ENCODE assay signal across 8 cellular contexts in genomic region chr15:31338879-31339557, GRCh38. TPM values are rescaled to one million over a fixed set of nuclear protein-coding genes. Genes with fewer than 3 reads are reported as not detected.
DNase-seq lines count a peak whose midpoint lies in the region; ATAC-seq, FAIRE-seq and TF ChIP-seq lines count a peak whose summit lies in the region.

No MANE protein-coding gene starts in this region.

- no peak for TF ChIP-seq RAD21 in A549 (conservative IDR thresholded peaks at IDR 0.05 in 1 of 2, IDR thresholded peaks at IDR 0.05 in 1 of 2)

- H3K36me3 ChIP-seq in Peyer's patch: no peaks in the 10 kb centered on the region
- peaks cover 0 to 3% of the 10 kb centered on the region in 2 donors for H3K36me3 ChIP-seq in lung (ENCODE audit: control insufficient read depth in 2 of 2, insufficient read depth in 2 of 2, low read length in 2 of 2)
- peaks cover 47% of the 10 kb centered on the region for H3K36me3 ChIP-seq in thymus (ENCODE audit: control insufficient read depth, insufficient read depth)

- TF ChIP-seq CTCF in A549 (IDR thresholded peaks at IDR 0.05) (no peak), GM13977 (IDR thresholded peaks at IDR 0.05; ENCODE audit: extremely low read depth, insufficient read depth, missing control alignments) (no peak), Peyer's patch (IDR thresholded peaks at IDR 0.05) (no peak), lung (IDR thresholded peaks at IDR 0.05; ENCODE audit: control extremely low read depth, extremely low read depth) (no peak)

- H3K9me3 Mint-ChIP-seq in central memory CD8-positive, alpha-beta T cell: no peaks in the 10 kb centered on the region

- WGBS in A549 (ENCODE audit: missing lambda C conversion rate): 65% methylated on average over 8 of the region's 9 CpGs
- 39 to 49% methylated on average over 9 of the region's 9 CpGs for WGBS in lung, 2 donors
- WGBS in thymus: 73% methylated on average over 9 of the region's 9 CpGs

- no peaks in the 10 kb centered on the region for H3K27me3 Mint-ChIP-seq in central memory CD8-positive, alpha-beta T cell

- peaks cover 30% of the 10 kb centered on the region for H3K4me1 ChIP-seq in A549
- peaks cover 35 to 99% (median 76%) of the 10 kb centered on the region in 4 donors for H3K4me1 ChIP-seq in Peyer's patch
- peaks cover 77 to 82% of the 10 kb centered on the region in 2 donors for H3K4me1 ChIP-seq in lung (ENCODE audit: control insufficient read depth in 2 of 2, insufficient read depth in 2 of 2, low read length in 2 of 2)
- H3K4me1 ChIP-seq in thymus (ENCODE audit: control insufficient read depth, insufficient read depth, low read length): peaks cover 92% of the 10 kb centered on the region

- CTCF ChIA-PET in A549 (lab: Yijun Ruan, JAX): no interaction called here

- H3K4me2 ChIP-seq in A549: peak overlapping the region; percentile 28

- no peak for TF ChIP-seq EP300 in A549 (IDR thresholded peaks at IDR 0.05)

- H3K4me3 ChIP-seq in A549: no peak overlapping the region
- H3K4me3 ChIP-seq in Peyer's patch: no peak overlapping the region
- no peak overlapping the region for H3K4me3 ChIP-seq in lung
- no peak overlapping the region for H3K4me3 ChIP-seq in thymus (ENCODE audit: low read length)

- peak overlapping the region; percentile 96 for H3K4me3 Mint-ChIP-seq in central memory CD8-positive, alpha-beta T cell

- H3K27ac Mint-ChIP-seq in central memory CD8-positive, alpha-beta T cell (ENCODE audit: low read depth): peak overlapping the region; percentile 99

- H3K36me3 Mint-ChIP-seq in central memory CD8-positive, alpha-beta T cell (ENCODE audit: insufficient read depth): peaks cover 60% of the 10 kb centered on the region

- POLR2A ChIA-PET in A549 (lab: Yijun Ruan, JAX): no interaction called here

- H3K4me1 Mint-ChIP-seq in central memory CD8-positive, alpha-beta T cell: peaks cover 96% of the 10 kb centered on the region

- H3K27ac ChIP-seq in A549 (peak overlapping the region in 1 of 2 experiments; percentile 52; a peak in 3 of 6 replicates), Peyer's patch (peak overlapping the region; percentile 45 to 89 (median 64)), lung (ENCODE audit: low read depth in 1 of 2, low read length in 1 of 2) (peak overlapping the region; percentile 54 to 95), thymus (ENCODE audit: low read depth) (peak overlapping the region; percentile 83)

- TF ChIP-seq POLR2A in A549 (IDR thresholded peaks at IDR 0.05; ENCODE audit: low read length) (no peak), Peyer's patch (IDR thresholded peaks at IDR 0.05) (no peak)

- peak; percentile 57 to 61; a peak in 5 of 6 replicates for ATAC-seq in A549
- ATAC-seq in HG03064 (IDR thresholded peaks at IDR 0.05; ENCODE audit: low read depth, unreplicated experiment): peak; percentile 47
- ATAC-seq in central memory CD8-positive, alpha-beta T cell (replicated peaks; ENCODE audit: extremely low read depth, poor library complexity, severe bottlenecking): peak; percentile 6
- ATAC-seq in lung (ENCODE audit: insufficient read depth, low FRiP score): peak; percentile 65

- no peak for FAIRE-seq in A549 (lab: Jason Lieb, UNC)

- H3K27me3 ChIP-seq in Peyer's patch (no peaks in the 10 kb centered on the region), lung (ENCODE audit: control insufficient read depth, insufficient read depth) (no peaks in the 10 kb centered on the region), thymus (ENCODE audit: control insufficient read depth, insufficient read depth) (no peaks in the 10 kb centered on the region)

- H3K9me3 ChIP-seq in A549: no peaks in the 10 kb centered on the region
- H3K9me3 ChIP-seq in Peyer's patch: no peaks in the 10 kb centered on the region
- H3K9me3 ChIP-seq in lung (ENCODE audit: control insufficient read depth in 2 of 2, insufficient read depth in 1 of 2, low read length in 1 of 2): no peaks in the 10 kb centered on the region
- no peaks in the 10 kb centered on the region for H3K9me3 ChIP-seq in thymus (ENCODE audit: control insufficient read depth)

- peak; percentile 30 to 58 for DNase-seq in A549 (ENCODE audit: low read depth in 1 of 2, low spot score in 1 of 2)
- DNase-seq in GM13977 (ENCODE audit: low spot score): peak; percentile 62
- DNase-seq in Peyer's patch: peak; percentile 56 to 74 (median 57)
- no peak for DNase-seq in central memory CD8-positive, alpha-beta T cell (ENCODE audit: low spot score in 2 of 2)
- peak; percentile 67 for DNase-seq in lung (ENCODE audit: low spot score)
- no peak for DNase-seq in NCI-H226

- in situ Hi-C loops in GM13977 (cut with MboI; ENCODE audit: low pct_unique_long_range_greater_than_20kb, low sequenced_read_pairs, unreplicated experiment): no loop called here

TF ChIP-seq in A549, 52 proteins besides CTCF, POLR2A, EP300 and RAD21:
- no peak for TF ChIP-seq CHD4 (IDR thresholded peaks at IDR 0.05; ENCODE audit: borderline replicate concordance)
- no peak for TF ChIP-seq FOSB (CRISPR knock-in tag; IDR thresholded peaks at IDR 0.05)
- TF ChIP-seq RCOR1 (IDR thresholded peaks at IDR 0.05; ENCODE audit: low read depth, low read length): no peak
TF ChIP-seq in A549: peak in this region for 0.

RNA-seq across cellular contexts. Expression of gene KLF13, which starts 12.4 kb away (rescaled TPM):
- polyA plus RNA-seq in A549 (2011; rRNA removed) (53.5 and 67.0 TPM in 2 replicates), A549 (2017; fragmentation: RNase III; extraction: RNeasy Plus Mini Kit Qiagen cat#74134 plus additional on column Dnase treatment) (42.7 to 53.5 TPM (median 52.5 TPM) in 3 replicates), lung (10 to 100 TPM; 47.1 to 63.2 TPM), thymus (107 TPM)
- polyA plus RNA-seq in A549 (2012; cell fraction: cytosol; rRNA removed): 15.0 and 19.2 TPM in 2 replicates
- 14.2 and 14.3 TPM in 2 replicates for polyA plus RNA-seq in A549 (2012; cell fraction: nucleus; rRNA removed)
- polyA minus RNA-seq in A549 (2011; rRNA and poly(A)+ RNA removed): 38.8 and 42.3 TPM in 2 replicates
- total RNA-seq in Peyer's patch (10 to 100 TPM; 51.2 to 80.4 (median 75.6) TPM), lung (100 to 1,000 TPM in 1 of 2 donors, 10 to 100 TPM in 1; 38.3 to 157 TPM)

Comparison
In these comparisons a context has a peak if more than half of its experiments do, and no peak if none do; other contexts are left out.
1. ATAC-seq: peak in every context shown above with its lines; median percentile 65 in lung; 59 in A549; 47 in HG03064; 6 in central memory CD8-positive, alpha-beta T cell.
2. DNase-seq: peak in A549 (2 of 2), GM13977 (single experiment), Peyer's patch (3 of 3) and lung (single experiment); none in central memory CD8-positive, alpha-beta T cell (0 of 2) and NCI-H226 (single experiment).